In genomic region chr1:19790061-19790975, GRCh38 we compare ENCODE assay signal across 10 cellular contexts. TPM values are rescaled to one million over a fixed set of nuclear protein-coding genes. Genes with fewer than 3 reads are reported as not detected.
"Had no signal": no experiment of that assay in that cellular context is flagged by ENCODE, and none has a peak within 500 bp of the region (broad histone marks: within the 10 kb centered on the region; RNA-seq: fewer than 3 reads in every experiment).

No MANE protein-coding gene starts in this region.

RNA-seq across cellular contexts. Expression of gene RNF186, which starts 24.8 kb away (rescaled TPM):
- total RNA-seq: activated CD4-positive, alpha-beta memory T cell treated with anti-CD3 and anti-CD28 coated beads for 36 hours; activated naive CD4-positive, alpha-beta T cell treated with anti-CD3 and anti-CD28 coated beads for 36 hours; activated naive CD8-positive, alpha-beta T cell treated with anti-CD3 and anti-CD28 coated beads, Interleukin-2, amount 10 ng/mL, durations not matched to agents 7 days and 5 days; cerebellum; epithelial cell of proximal tubule; heart right ventricle; left cardiac atrium; prostate gland; spleen; vagina had no signal
- polyA plus RNA-seq: heart right ventricle had no signal
